ENCODE assay signal across 24 cellular contexts in genomic region chr2:61877571-61878245, GRCh38. TPM values are rescaled to one million over a fixed set of nuclear protein-coding genes. Genes with fewer than 3 reads are reported as not detected.
DNase-seq lines count a peak whose midpoint lies in the region; ATAC-seq, FAIRE-seq and TF ChIP-seq lines count a peak whose summit lies in the region.
"Had no signal": no experiment of that assay in that cellular context is flagged by ENCODE, and none has a peak within 500 bp of the region (broad histone marks: within the 10 kb centered on the region; RNA-seq: fewer than 3 reads in every experiment).

No MANE protein-coding gene starts in this region.

- WGBS in A549 (ENCODE audit: missing lambda C conversion rate), result 54% methylated on average over 4 of the region's 4 CpGs

- H3K27ac Mint-ChIP-seq in activated T-helper 2 cell treated with anti-CD3 and anti-CD28 coated beads, Interferon-gamma antibody, Interleukin-2, Interleukin-4, amounts not matched to agents 10 μg/mL and 5 μg/mL and 100 μg/mL, durations not matched to agents 14 hours and 24 hours and 36 hours, result no peak overlapping the region
- H3K27ac Mint-ChIP-seq: B cell, IgD-negative memory B cell, T-cell had no signal

- peak; percentile 93 to 94 for ATAC-seq in A549
- ATAC-seq in HG02623 (IDR thresholded peaks at IDR 0.05; ENCODE audit: unreplicated experiment), result no peak
- ATAC-seq: CD8-positive, alpha-beta T cell; Right ventricle myocardium inferior; T-cell had no signal

- H3K27me3 Mint-ChIP-seq in activated T-helper 2 cell treated with anti-CD3 and anti-CD28 coated beads, Interferon-gamma antibody, Interleukin-2, Interleukin-4, amounts not matched to agents 10 μg/mL and 5 μg/mL and 100 μg/mL, durations not matched to agents 14 hours and 24 hours and 36 hours (ENCODE audit: low read depth), result no peaks in the 10 kb centered on the region
- H3K27me3 Mint-ChIP-seq: B cell, IgD-negative memory B cell, T-cell had no signal

- FAIRE-seq in A549 (lab: Jason Lieb, UNC) (peak; percentile 51), G401.6 (lab: Jason Lieb, UNC) (peak; percentile 34), RCC 7860 (lab: Jason Lieb, UNC) (peak; percentile 72)

- TF ChIP-seq RAD21 in A549 (conservative IDR thresholded peaks at IDR 0.05 in 1 of 2, IDR thresholded peaks at IDR 0.05 in 1 of 2), result no peak

- DNase-seq in A549 (ENCODE audit: low read depth in 1 of 2, low spot score in 1 of 2) (peak in 1 of 2 experiments; percentile 76), RCC 7860 (ENCODE audit: low spot score) (peak; percentile 52), glomerular visceral epithelial cell (ENCODE audit: extremely low spot score) (peak; percentile 55), posterior cingulate gyrus (no peak)
- no peak for DNase-seq in activated T-helper 2 cell treated with anti-CD3 and anti-CD28 coated beads, Interferon-gamma antibody, Interleukin-2, Interleukin-4, amounts not matched to agents 10 μg/mL and 5 μg/mL and 100 μg/mL, durations not matched to agents 14 hours and 24 hours and 36 hours (ENCODE audit: low spot score)
- DNase-seq: Caco-2; CD8-positive, alpha-beta T cell; GDM1; GM23248; NCI-H1092 treated with DMSO at 0.1 percent for 48 hours; NCI-H1436; NCI-H187 treated with DMSO at 0.1 percent for 48 hours; NCI-H446; NCI-H524 treated with DMSO at 0.1 percent for 48 hours; NCI-H774; T-cell had no signal

- H3K36me3 Mint-ChIP-seq in activated T-helper 2 cell treated with anti-CD3 and anti-CD28 coated beads, Interferon-gamma antibody, Interleukin-2, Interleukin-4, amounts not matched to agents 10 μg/mL and 5 μg/mL and 100 μg/mL, durations not matched to agents 14 hours and 24 hours and 36 hours (ENCODE audit: low read depth), result peaks cover 73% of the 10 kb centered on the region

- intact Hi-C loops in posterior cingulate gyrus (cut with DNase I), result no loop called here
- intact Hi-C loops in activated T-helper 2 cell treated with anti-CD3 and anti-CD28 coated beads, Interferon-gamma antibody, Interleukin-2, Interleukin-4, amounts not matched to agents 10 μg/mL and 5 μg/mL and 100 μg/mL, durations not matched to agents 14 hours and 24 hours and 36 hours (cut with micrococcal nuclease), result no loop called here

- H3K4me1 ChIP-seq in A549, result peaks cover 41% of the 10 kb centered on the region
- H3K4me1 ChIP-seq: Caco-2, HAP-1, SJSA1 had no signal

- H3K4me3 ChIP-seq in A549, result no peak overlapping the region; the same call in 2 of the 3 replicates
- H3K4me3 ChIP-seq: GM23248, HAP-1, SJSA1 had no signal

- H3K4me3 Mint-ChIP-seq in activated T-helper 2 cell treated with anti-CD3 and anti-CD28 coated beads, Interferon-gamma antibody, Interleukin-2, Interleukin-4, amounts not matched to agents 10 μg/mL and 5 μg/mL and 100 μg/mL, durations not matched to agents 14 hours and 24 hours and 36 hours (ENCODE audit: low read depth), result no peak overlapping the region
- H3K4me3 Mint-ChIP-seq: B cell; CD8-positive, alpha-beta T cell; IgD-negative memory B cell; T-cell had no signal

- CTCF ChIA-PET in A549 (lab: Yijun Ruan, JAX), result no interaction called here

- H3K4me1 Mint-ChIP-seq in activated T-helper 2 cell treated with anti-CD3 and anti-CD28 coated beads, Interferon-gamma antibody, Interleukin-2, Interleukin-4, amounts not matched to agents 10 μg/mL and 5 μg/mL and 100 μg/mL, durations not matched to agents 14 hours and 24 hours and 36 hours (ENCODE audit: low read depth), result no peaks in the 10 kb centered on the region
- H3K4me1 Mint-ChIP-seq: B cell, IgD-negative memory B cell had no signal

- H3K9me3 Mint-ChIP-seq in activated T-helper 2 cell treated with anti-CD3 and anti-CD28 coated beads, Interferon-gamma antibody, Interleukin-2, Interleukin-4, amounts not matched to agents 10 μg/mL and 5 μg/mL and 100 μg/mL, durations not matched to agents 14 hours and 24 hours and 36 hours, result no peaks in the 10 kb centered on the region
- H3K9me3 Mint-ChIP-seq: CD8-positive, alpha-beta T cell; IgD-negative memory B cell; T-cell had no signal

- peak overlapping the region; percentile 65 to 68 for H3K27ac ChIP-seq in A549
- H3K27ac ChIP-seq: C4-2B, GM23248, SJSA1 had no signal

- no peak for TF ChIP-seq EP300 in A549 (IDR thresholded peaks at IDR 0.05)

- TF ChIP-seq POLR2A in A549 (IDR thresholded peaks at IDR 0.05; ENCODE audit: low read length), result no peak

- no peak for TF ChIP-seq CTCF in A549 (IDR thresholded peaks at IDR 0.05)

- POLR2A ChIA-PET in A549 (lab: Yijun Ruan, JAX), result interaction anchor here (0.5 kb wide), 1 partner anchor 17 kb away, joined by 3 read pairs; no protein-coding TSS in a partner anchor

- H3K4me2 ChIP-seq in A549, result peak overlapping the region; percentile 53

- H3K9me3 ChIP-seq in A549, result no peaks in the 10 kb centered on the region
- H3K9me3 ChIP-seq: Caco-2, HAP-1, SJSA1 had no signal

TF ChIP-seq in A549, 52 proteins besides CTCF, POLR2A, EP300 and RAD21:
- TF ChIP-seq PHF8 (IDR thresholded peaks at IDR 0.05; ENCODE audit: borderline replicate concordance, low read depth), result no peak
- TF ChIP-seq SREBF2 (IDR thresholded peaks at IDR 0.05), result no peak
- TF ChIP-seq JUN (IDR thresholded peaks at IDR 0.05), result no peak
- TF ChIP-seq TFCP2L1 (CRISPR knock-in tag; IDR thresholded peaks at IDR 0.05), result no peak
- no peak for TF ChIP-seq MYC (IDR thresholded peaks at IDR 0.05; ENCODE audit: borderline replicate concordance, low read length)
- TF ChIP-seq CHD4 (IDR thresholded peaks at IDR 0.05; ENCODE audit: borderline replicate concordance), result no peak
- TF ChIP-seq GATA3 (IDR thresholded peaks at IDR 0.05; ENCODE audit: borderline replicate concordance), result peak; percentile 12; the same call in 1 of the 2 replicates
- no peak for TF ChIP-seq ZFP36 (IDR thresholded peaks at IDR 0.05; ENCODE audit: borderline replicate concordance, partially characterized antibody)
- TF ChIP-seq NPAS2 (CRISPR knock-in tag; IDR thresholded peaks at IDR 0.05; ENCODE audit: borderline replicate concordance), result no peak
- no peak for TF ChIP-seq BHLHE40 (IDR thresholded peaks at IDR 0.05; ENCODE audit: low read depth, low read length)
- no peak for TF ChIP-seq E2F6 (IDR thresholded peaks at IDR 0.05; ENCODE audit: borderline replicate concordance, low read depth)
- no peak for TF ChIP-seq USF2 (IDR thresholded peaks at IDR 0.05)
- TF ChIP-seq FOSL2 (IDR thresholded peaks at IDR 0.05), result no peak
- peak; percentile 43 for TF ChIP-seq FOSL2 (CRISPR knock-in tag; IDR thresholded peaks at IDR 0.05)
TF ChIP-seq in A549: peak in this region for 2.

RNA-seq across cellular contexts. Expression of gene CCT4, which starts 10.7 kb away (rescaled TPM):
- polyA plus RNA-seq in A549 (2011; rRNA removed) (307 and 352 TPM in 2 replicates), A549 (2017; fragmentation: RNase III; extraction: RNeasy Plus Mini Kit Qiagen cat#74134 plus additional on column Dnase treatment) (355 to 405 TPM (median 361 TPM) in 3 replicates)
- polyA plus RNA-seq in A549 (2012; cell fraction: cytosol; rRNA removed), result 149 TPM in 2 replicates
- polyA plus RNA-seq in A549 (2012; cell fraction: nucleus; rRNA removed), result 89.2 and 112 TPM in 2 replicates
- 102 and 120 TPM in 2 replicates for polyA minus RNA-seq in A549 (2011; rRNA and poly(A)+ RNA removed)
- total RNA-seq in activated T-helper 2 cell treated with anti-CD3 and anti-CD28 coated beads, Interferon-gamma antibody, Interleukin-2, Interleukin-4, amounts not matched to agents 10 μg/mL and 5 μg/mL and 100 μg/mL, durations not matched to agents 14 hours and 24 hours and 36 hours, result 360 and 367 TPM in 2 replicates

RNA-seq across cellular contexts. Expression of gene FAM161A, which starts 23.8 kb away (rescaled TPM):
- polyA plus RNA-seq in A549 (2011; rRNA removed), result 5.8 and 10.0 TPM in 2 replicates
- 1.2 and 1.3 TPM in 2 replicates for polyA plus RNA-seq in A549 (2012; cell fraction: cytosol; rRNA removed)
- 1.3 and 2.7 TPM in 2 replicates for polyA plus RNA-seq in A549 (2012; cell fraction: nucleus; rRNA removed)
- polyA plus RNA-seq in A549 (2017; fragmentation: RNase III; extraction: RNeasy Plus Mini Kit Qiagen cat#74134 plus additional on column Dnase treatment), result 11.0 to 12.3 TPM (median 11.8 TPM) in 3 replicates
- 1.3 and 1.9 TPM in 2 replicates for polyA minus RNA-seq in A549 (2011; rRNA and poly(A)+ RNA removed)
- total RNA-seq in activated T-helper 2 cell treated with anti-CD3 and anti-CD28 coated beads, Interferon-gamma antibody, Interleukin-2, Interleukin-4, amounts not matched to agents 10 μg/mL and 5 μg/mL and 100 μg/mL, durations not matched to agents 14 hours and 24 hours and 36 hours, result 5.0 and 5.5 TPM in 2 replicates

RNA-seq across cellular contexts. Expression of gene COMMD1, which starts 27.8 kb away (rescaled TPM):
- polyA plus RNA-seq in A549 (2011; rRNA removed) (53.9 and 54.1 TPM in 2 replicates), A549 (2017; fragmentation: RNase III; extraction: RNeasy Plus Mini Kit Qiagen cat#74134 plus additional on column Dnase treatment) (57.3 to 63.5 TPM (median 62.0 TPM) in 3 replicates)
- polyA plus RNA-seq in A549 (2012; cell fraction: cytosol; rRNA removed), result 33.8 and 36.9 TPM in 2 replicates
- polyA plus RNA-seq in A549 (2012; cell fraction: nucleus; rRNA removed), result 24.3 and 27.1 TPM in 2 replicates
- 17.3 and 18.9 TPM in 2 replicates for polyA minus RNA-seq in A549 (2011; rRNA and poly(A)+ RNA removed)
- total RNA-seq in activated T-helper 2 cell treated with anti-CD3 and anti-CD28 coated beads, Interferon-gamma antibody, Interleukin-2, Interleukin-4, amounts not matched to agents 10 μg/mL and 5 μg/mL and 100 μg/mL, durations not matched to agents 14 hours and 24 hours and 36 hours, result 27.5 and 29.1 TPM in 2 replicates

Comparison
In these comparisons a context has a peak if more than half of its experiments do, and no peak if none do; other contexts are left out.
1. DNase-seq: peak in RCC 7860 (single experiment) and glomerular visceral epithelial cell (single experiment); none in posterior cingulate gyrus (0 of 10) and activated T-helper 2 cell treated with anti-CD3 and anti-CD28 coated beads, Interferon-gamma antibody, Interleukin-2, Interleukin-4, amounts not matched to agents 10 μg/mL and 5 μg/mL and 100 μg/mL, durations not matched to agents 14 hours and 24 hours and 36 hours (single experiment).